Comparison of ENCODE assay signal across 8 cellular contexts in the genomic region with DNA sequence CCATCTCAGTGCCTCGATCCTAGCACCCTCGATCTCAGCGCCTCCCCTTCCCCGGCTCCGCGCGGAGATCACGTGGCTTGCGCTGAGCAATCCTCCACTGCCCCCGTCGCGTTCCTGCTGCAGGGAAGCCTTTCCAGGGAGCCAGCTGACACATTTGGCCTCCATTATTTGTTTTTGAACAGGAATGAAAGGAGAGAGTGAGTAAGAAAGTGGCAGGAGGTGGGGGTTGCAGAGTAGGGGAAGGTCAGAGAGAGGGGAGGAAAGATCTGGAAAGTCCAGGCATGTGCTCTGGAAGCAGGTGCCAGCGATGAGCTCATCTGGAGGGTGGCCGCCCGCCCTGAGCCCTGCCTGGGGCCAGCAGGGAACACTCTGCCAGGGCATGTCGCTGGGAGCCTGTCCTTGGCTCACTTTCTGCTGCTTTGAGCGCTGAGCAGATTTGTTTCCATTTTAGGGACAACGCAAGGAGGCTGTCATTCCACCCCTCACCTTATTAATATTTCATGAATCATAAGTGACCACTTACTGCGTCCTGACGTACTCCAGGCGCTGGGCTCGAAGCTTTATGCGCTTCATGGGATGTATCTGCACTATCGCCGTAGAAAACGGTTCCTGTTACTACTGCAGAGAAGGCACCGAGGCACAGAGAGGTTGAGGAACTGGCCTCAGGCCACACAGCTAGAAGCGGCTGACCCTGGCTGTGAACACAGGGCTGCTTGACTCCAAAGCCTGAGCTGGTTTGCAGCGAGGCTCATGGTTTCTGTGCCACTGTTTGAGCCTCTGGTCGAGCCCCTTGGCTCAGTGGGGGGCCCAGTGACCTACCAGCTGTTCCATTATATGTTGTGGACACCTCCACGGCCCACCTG.
DNase-seq lines count a peak whose midpoint lies in the region; ATAC-seq, FAIRE-seq and TF ChIP-seq lines count a peak whose summit lies in the region.

No MANE protein-coding gene starts in this region.

- H2BK120ac ChIP-seq in IMR-90 (ENCODE audit: low read depth, low read length), result peak overlapping the region; percentile 61

- H3K27me3 ChIP-seq in IMR-90 (ENCODE audit: control insufficient read depth, insufficient read depth, low read length) (no peaks in the 10 kb centered on the region), bronchial epithelial cell (ENCODE audit: control insufficient read depth, insufficient read depth, low read length) (no peaks in the 10 kb centered on the region)

- peak; percentile 53; the same call in 1 of the 2 replicates for TF ChIP-seq POLR2A in IMR-90 (IDR thresholded peaks at IDR 0.05; ENCODE audit: low read depth, low read length)

- H3K56ac ChIP-seq in IMR-90 (ENCODE audit: extremely low read depth, insufficient read depth, low read length), result peak overlapping the region; percentile 68

- peak overlapping the region; percentile 75 for H4K91ac ChIP-seq in IMR-90 (ENCODE audit: insufficient read depth, low read depth, low read length)

- intact Hi-C loops in IMR-90 (cut with micrococcal nuclease) (loop anchor here (2.0 kb wide), 1 partner anchor 47 kb away; no protein-coding TSS in a partner anchor), left colon (cut with DNase I, micrococcal nuclease) (loop anchor here in 1 of 2 donors (10.0 kb wide), 1 partner anchor 49 kb away; no protein-coding TSS in a partner anchor)

- H3K27ac ChIP-seq in IMR-90 (ENCODE audit: insufficient read depth, low read length), result peak overlapping the region; percentile 91

- H3K4me3 ChIP-seq in IMR-90 (ENCODE audit: insufficient read depth, low read depth, low read length), result no peak overlapping the region
- no peak overlapping the region for H3K4me3 ChIP-seq in bronchial epithelial cell (ENCODE audit: low read depth, low read length)

- peak overlapping the region; percentile 79 for H2BK5ac ChIP-seq in IMR-90 (ENCODE audit: low read depth, low read length, poor library complexity, severe bottlenecking)

- H3K9me1 ChIP-seq in IMR-90 (ENCODE audit: insufficient read depth, low read length), result peaks cover 56% of the 10 kb centered on the region

- CTCF ChIA-PET in IMR-90 (lab: Yijun Ruan, JAX), result interaction anchor here (0.8 to 1.2 kb wide), 3 partner anchors 12 to 328 kb away, joined by 3 to 5 read pairs (median 3); no protein-coding TSS in a partner anchor

- peak overlapping the region; percentile 28 for H3K4me2 ChIP-seq in IMR-90 (ENCODE audit: low read depth, low read length)

- ATAC-seq in IMR-90 (ENCODE audit: low read depth) (peak; percentile 56), left colon (peak; percentile 21), HG02885 (IDR thresholded peaks at IDR 0.05; ENCODE audit: poor library complexity, unreplicated experiment) (no peak), HG02840 (IDR thresholded peaks at IDR 0.05; ENCODE audit: low FRiP score, unreplicated experiment) (no peak), GM21360 (IDR thresholded peaks at IDR 0.05; ENCODE audit: unreplicated experiment) (no peak)

- WGBS in IMR-90 (ENCODE audit: extremely low coverage in 2 of 2, insufficient read length in 1 of 2), 2 experiments, result 1% methylated on average over 16 of the region's 31 CpGs; no CpG with 5 or more reads in 1 of the 2 experiments

- in situ Hi-C loops in IMR-90 (cut with MboI; ENCODE audit: low sequenced_read_pairs), result loop anchor here (5.0 kb wide), 1 partner anchor 47 kb away; no protein-coding TSS in a partner anchor

- H3K4ac ChIP-seq in IMR-90 (ENCODE audit: low read depth, low read length), result peak overlapping the region; percentile 92

- DNase-seq in IMR-90 (peak; percentile 98), bronchial epithelial cell (ENCODE audit: low read depth) (peak; percentile 92), left colon (peak; percentile 66 to 87), stromal cell of bone marrow (ENCODE audit: low read depth) (peak; percentile 92), NCI-H146 treated with DMSO at 0.1 percent for 48 hours (lab: John Stamatoyannopoulos, UW; ENCODE audit: unreplicated experiment) (no peak)

- H3K18ac ChIP-seq in IMR-90 (ENCODE audit: low read depth, low read length), result peak overlapping the region; percentile 16; the same call in 1 of the 2 replicates

- POLR2A ChIA-PET in IMR-90 (lab: Charles Lee; ENCODE audit: unreplicated experiment), result no interaction called here

- peak overlapping the region; percentile 94 for H2AK5ac ChIP-seq in IMR-90 (ENCODE audit: low read depth, low read length)

- H2AK9ac ChIP-seq in IMR-90 (replicated peaks; ENCODE audit: low read depth, low read length, poor library complexity), result peak overlapping the region; percentile 82

- 0 out of 2 replicates have a peak, but pooled peaks have one; percentile 28 for TF ChIP-seq RAD21 in IMR-90 (IDR thresholded peaks at IDR 0.05; ENCODE audit: low read length)

- peak overlapping the region; percentile 68 for H2BK20ac ChIP-seq in IMR-90 (ENCODE audit: low read depth, low read length)

- peaks cover 82% of the 10 kb centered on the region for H4K20me1 ChIP-seq in IMR-90 (ENCODE audit: insufficient read depth, low read length)

- H2AFZ ChIP-seq in IMR-90 (replicated peaks; ENCODE audit: low read length, poor library complexity), result peak overlapping the region; percentile 76

- H4K5ac ChIP-seq in IMR-90 (ENCODE audit: low read depth, low read length), result peak overlapping the region; percentile 17; the same call in 1 of the 2 replicates

- H3K9ac ChIP-seq in IMR-90 (ENCODE audit: low read depth, low read length), result peak overlapping the region; percentile 5; the same call in 1 of the 2 replicates

- peaks cover 34 to 92% of the 10 kb centered on the region in 2 experiments for H3K79me1 ChIP-seq in IMR-90 (ENCODE audit: low read depth in 1 of 2, low read length in 2 of 2)

- peaks cover 2% of the 10 kb centered on the region; the same call in 1 of the 2 replicates for H3K36me3 ChIP-seq in IMR-90 (ENCODE audit: control insufficient read depth, insufficient read depth, low read length)
- H3K36me3 ChIP-seq in bronchial epithelial cell (ENCODE audit: control insufficient read depth, insufficient read depth, low read length), result peaks cover 8% of the 10 kb centered on the region

- H4K8ac ChIP-seq in IMR-90 (ENCODE audit: low read depth in 2 of 2, low read length in 2 of 2), result peak overlapping the region; percentile 26 to 75

- peak overlapping the region; percentile 53; the same call in 1 of the 3 replicates for H2BK15ac ChIP-seq in IMR-90 (ENCODE audit: low read depth, low read length)

- dilution Hi-C loops in IMR-90 (cut with HindIII; ENCODE audit: low sequenced_read_pairs, unreplicated experiment), result no loop called here

- H3K9me3 ChIP-seq in IMR-90 (ENCODE audit: control insufficient read depth, insufficient read depth, low read length), result no peaks in the 10 kb centered on the region

- FAIRE-seq in bronchial epithelial cell (lab: Jason Lieb, UNC), result peak; percentile 70

- H3K23ac ChIP-seq in IMR-90 (ENCODE audit: low read depth, low read length), result peak overlapping the region; percentile 91

- peaks cover 78% of the 10 kb centered on the region for H3K4me1 ChIP-seq in IMR-90 (ENCODE audit: control insufficient read depth, insufficient read depth, low read length)

- no TSS peak for BruUV-seq in IMR-90 (replicated peaks; lab: Mats Ljungman, UMichigan)

- H3K14ac ChIP-seq in IMR-90 (replicated peaks; ENCODE audit: low read depth, low read length), result peak overlapping the region; percentile 73

- TF ChIP-seq CTCF in IMR-90 (conservative IDR thresholded peaks at IDR 0.05; ENCODE audit: low read depth, low read length) (no peak), bronchial epithelial cell (IDR thresholded peaks at IDR 0.05; ENCODE audit: insufficient read depth, low read length, severe bottlenecking) (no peak)

TF ChIP-seq in IMR-90, 13 proteins besides CTCF, POLR2A, EP300 and RAD21:
- TF ChIP-seq FOS (IDR thresholded peaks at IDR 0.05; ENCODE audit: low read depth, low read length) (peak; percentile 63), RCOR1 (IDR thresholded peaks at IDR 0.05; ENCODE audit: insufficient replicate concordance, low read length) (peak; percentile 12), MAZ (IDR thresholded peaks at IDR 0.05; ENCODE audit: borderline replicate concordance, low read depth, low read length) (peak; percentile 84), MAFK (IDR thresholded peaks at IDR 0.05; ENCODE audit: low read depth, low read length) (no peak), SMC3 (IDR thresholded peaks at IDR 0.05; ENCODE audit: low read depth, low read length) (peak; percentile 15; the same call in 1 of the 2 replicates), MXI1 (IDR thresholded peaks at IDR 0.05; ENCODE audit: borderline replicate concordance, low read depth, low read length) (peak; percentile 40; the same call in 1 of the 2 replicates), NFE2L2 (IDR thresholded peaks at IDR 0.05; ENCODE audit: low read depth, low read length) (no peak), RFX5 (IDR thresholded peaks at IDR 0.05; ENCODE audit: low read depth, low read length) (0 out of 2 replicates have a peak, but pooled peaks have one; percentile 3), CEBPB (IDR thresholded peaks at IDR 0.05; ENCODE audit: low read depth, low read length) (no peak; the same call in 1 of the 2 replicates), CHD1 (IDR thresholded peaks at IDR 0.05; ENCODE audit: low read depth, low read length) (no peak), BHLHE40 (IDR thresholded peaks at IDR 0.05; ENCODE audit: low read depth, low read length) (peak; percentile 84)
- TF ChIP-seq, protein P1, sequence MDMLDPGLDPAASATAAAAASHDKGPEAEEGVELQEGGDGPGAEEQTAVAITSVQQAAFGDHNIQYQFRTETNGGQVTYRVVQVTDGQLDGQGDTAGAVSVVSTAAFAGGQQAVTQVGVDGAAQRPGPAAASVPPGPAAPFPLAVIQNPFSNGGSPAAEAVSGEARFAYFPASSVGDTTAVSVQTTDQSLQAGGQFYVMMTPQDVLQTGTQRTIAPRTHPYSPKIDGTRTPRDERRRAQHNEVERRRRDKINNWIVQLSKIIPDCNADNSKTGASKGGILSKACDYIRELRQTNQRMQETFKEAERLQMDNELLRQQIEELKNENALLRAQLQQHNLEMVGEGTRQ (IDR thresholded peaks at IDR 0.05; ENCODE audit: low read depth, low read length), result peak; percentile 94
- TF ChIP-seq, protein P2, sequence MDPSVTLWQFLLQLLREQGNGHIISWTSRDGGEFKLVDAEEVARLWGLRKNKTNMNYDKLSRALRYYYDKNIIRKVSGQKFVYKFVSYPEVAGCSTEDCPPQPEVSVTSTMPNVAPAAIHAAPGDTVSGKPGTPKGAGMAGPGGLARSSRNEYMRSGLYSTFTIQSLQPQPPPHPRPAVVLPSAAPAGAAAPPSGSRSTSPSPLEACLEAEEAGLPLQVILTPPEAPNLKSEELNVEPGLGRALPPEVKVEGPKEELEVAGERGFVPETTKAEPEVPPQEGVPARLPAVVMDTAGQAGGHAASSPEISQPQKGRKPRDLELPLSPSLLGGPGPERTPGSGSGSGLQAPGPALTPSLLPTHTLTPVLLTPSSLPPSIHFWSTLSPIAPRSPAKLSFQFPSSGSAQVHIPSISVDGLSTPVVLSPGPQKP (IDR thresholded peaks at IDR 0.05; ENCODE audit: borderline replicate concordance, low read depth, low read length), result no peak

Comparison
In these comparisons a context has a peak if more than half of its experiments do, and no peak if none do; other contexts are left out.
1. ATAC-seq: peak in IMR-90 (single experiment) and left colon (single experiment); none in HG02885 (single experiment), HG02840 (single experiment) and GM21360 (single experiment).